27 cellular contexts compared by ENCODE assay signal in the genomic region with DNA sequence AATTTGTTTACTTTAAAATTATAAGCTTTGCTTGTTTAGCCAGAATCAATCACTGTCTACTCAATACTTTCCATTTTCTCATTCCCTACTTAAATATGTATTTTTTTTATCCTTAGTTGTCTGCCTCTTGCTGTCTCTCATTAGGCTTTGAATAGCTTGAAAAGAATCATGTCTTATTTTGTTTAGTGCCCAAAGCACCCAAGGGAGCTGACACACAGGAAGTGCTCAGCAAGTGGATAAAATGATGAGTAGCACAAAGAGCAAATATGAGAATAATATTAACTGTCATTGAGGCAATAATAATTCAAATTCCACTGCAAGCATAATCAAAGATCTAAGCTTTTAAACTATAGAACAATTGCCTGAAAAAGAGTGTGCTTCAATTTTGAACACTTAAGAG. TPM values are rescaled to one million over a fixed set of nuclear protein-coding genes. Genes with fewer than 3 reads are reported as not detected.
"Had no signal": no experiment of that assay in that cellular context is flagged by ENCODE, and none has a peak within 500 bp of the region (broad histone marks: within the 10 kb centered on the region; RNA-seq: fewer than 3 reads in every experiment).

No MANE protein-coding gene starts in this region.

- H3K4me3 ChIP-seq: gastroesophageal sphincter, hepatocyte, psoas muscle, right lobe of liver, testis, tibial nerve, upper lobe of right lung had no signal

- H3K4me2 ChIP-seq: hepatocyte had no signal

- H3K36me3 ChIP-seq: gastroesophageal sphincter, right lobe of liver, tibial nerve, upper lobe of right lung had no signal

- H3K79me2 ChIP-seq: hepatocyte had no signal

- H3K27ac ChIP-seq: gastroesophageal sphincter, hepatocyte, psoas muscle, right lobe of liver, testis, tibial nerve, upper lobe of right lung had no signal

- H3K4me1 ChIP-seq: gastroesophageal sphincter, right lobe of liver, testis, tibial nerve, upper lobe of right lung had no signal

- H3K36me3 Mint-ChIP-seq: naive B cell; stimulated activated naive B cell treated with anti-CD40 and anti-IgM and Interleukin-4, amounts not matched to agents 10 μg/mL and 1 μg/mL and 100 μg/mL, for 72 hours had no signal

- H3K27me3 ChIP-seq: hepatocyte, right lobe of liver, testis, tibial nerve, upper lobe of right lung had no signal

- H3K9me3 ChIP-seq: gastroesophageal sphincter, psoas muscle, right lobe of liver, testis, tibial nerve, upper lobe of right lung had no signal

- H3K9me3 Mint-ChIP-seq: nephron; stimulated activated naive CD8-positive, alpha-beta T cell treated with anti-CD3 and anti-CD28 coated beads, Interleukin-15, amount 100 ng/mL, for 72 hours had no signal

- DNase-seq: cortex of kidney; effector memory CD4-positive, alpha-beta T cell; foreskin fibroblast; left colon; mesendoderm; naive B cell; occipital lobe; psoas muscle; retina; right lobe of liver; stimulated activated CD4-positive, alpha-beta T cell treated with anti-CD3 and anti-CD28 coated beads, Interleukin-2, amount 100 ng/mL, for 24 hours; stimulated activated CD4-positive, alpha-beta T cell treated with anti-CD3 and anti-CD28 coated beads, Interleukin-4, amount 100 ng/mL, for 4 hours; stimulated activated naive B cell treated with anti-CD40 and anti-IgM and Interleukin-4, amounts not matched to agents 10 μg/mL and 1 μg/mL and 100 μg/mL, for 72 hours; stimulated activated naive CD8-positive, alpha-beta T cell treated with anti-CD3 and anti-CD28 coated beads, Interleukin-15, amount 100 ng/mL, for 72 hours; testis; upper lobe of right lung had no signal

- H3K4me3 Mint-ChIP-seq: naive B cell; nephron; stimulated activated naive B cell treated with anti-CD40 and anti-IgM and Interleukin-4, amounts not matched to agents 10 μg/mL and 1 μg/mL and 100 μg/mL, for 72 hours; stimulated activated naive CD8-positive, alpha-beta T cell treated with anti-CD3 and anti-CD28 coated beads, Interleukin-15, amount 100 ng/mL, for 72 hours had no signal

- ATAC-seq: esophagus mucosa; gastroesophageal sphincter; left colon; right lobe of liver; stimulated activated naive B cell treated with anti-CD40 and anti-IgM and Interleukin-4, amounts not matched to agents 10 μg/mL and 1 μg/mL and 100 μg/mL, for 72 hours; stimulated activated naive CD8-positive, alpha-beta T cell treated with anti-CD3 and anti-CD28 coated beads, Interleukin-15, amount 100 ng/mL, for 72 hours; upper lobe of right lung had no signal

- H3K27ac Mint-ChIP-seq: naive B cell; nephron; stimulated activated naive B cell treated with anti-CD40 and anti-IgM and Interleukin-4, amounts not matched to agents 10 μg/mL and 1 μg/mL and 100 μg/mL, for 72 hours; stimulated activated naive CD8-positive, alpha-beta T cell treated with anti-CD3 and anti-CD28 coated beads, Interleukin-15, amount 100 ng/mL, for 72 hours had no signal

- H3K4me1 Mint-ChIP-seq: naive B cell had no signal

- FAIRE-seq: endometrium had no signal

- H2AFZ ChIP-seq: hepatocyte had no signal

RNA-seq across cellular contexts. Expression of gene TMEM207, which starts 45.2 kb away (rescaled TPM):
- total RNA-seq: esophagus mucosa, gastroesophageal sphincter, kidney epithelial cell, left colon, liver, lung microvascular endothelial cell, occipital lobe, psoas muscle, right lobe of liver, skeletal muscle tissue, subcutaneous adipose tissue, tibial nerve, upper lobe of right lung had no signal
- polyA plus RNA-seq: liver, psoas muscle had no signal
